In the genomic region with DNA sequence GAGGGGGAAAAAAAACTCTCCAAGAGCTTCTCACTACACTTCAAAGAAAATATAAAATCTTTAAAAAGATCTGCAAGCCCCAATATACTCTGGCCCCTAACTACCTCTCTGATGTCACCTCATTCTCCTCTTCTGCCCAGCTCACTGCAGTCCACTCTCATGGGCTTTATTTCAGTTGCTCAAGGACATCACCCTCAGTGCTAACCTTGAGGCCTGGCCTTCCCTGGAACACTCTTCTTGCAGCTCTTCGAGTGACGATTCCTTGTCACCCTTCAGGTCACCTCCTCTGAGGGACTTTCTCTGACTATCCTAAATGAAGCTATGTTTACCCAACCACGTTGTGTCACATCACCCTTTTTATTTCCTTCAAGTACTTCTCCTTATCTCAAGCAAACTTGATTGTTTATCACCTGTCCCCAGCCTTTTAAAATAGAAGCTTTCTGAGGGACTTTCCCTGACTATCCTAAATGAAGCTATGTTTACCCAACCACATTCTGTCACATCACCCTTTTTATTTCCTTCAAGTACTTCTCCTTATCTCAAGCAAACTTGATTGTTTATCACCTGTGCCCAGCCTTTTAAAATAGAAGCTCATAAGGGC, we compare ENCODE assay signal across 9 cellular contexts. TPM values are rescaled to one million over a fixed set of nuclear protein-coding genes. Genes with fewer than 3 reads are reported as not detected.
DNase-seq lines count a peak whose midpoint lies in the region; ATAC-seq and TF ChIP-seq lines count a peak whose summit lies in the region.
"Had no signal": no experiment of that assay in that cellular context is flagged by ENCODE, and none has a peak within 500 bp of the region (broad histone marks: within the 10 kb centered on the region; RNA-seq: fewer than 3 reads in every experiment).

No MANE protein-coding gene starts in this region.

- no peak for DNase-seq in activated naive CD8-positive, alpha-beta T cell treated with anti-CD3 and anti-CD28 coated beads for 36 hours
- no peak for DNase-seq in Ammon's horn (ENCODE audit: low spot score)
- no peak for DNase-seq in GM10248 (ENCODE audit: extremely low spot score)
- no peak for DNase-seq in AG08396 (ENCODE audit: low spot score)
- DNase-seq: DMS 273 treated with DMSO at 0.1 percent for 48 hours had no signal

- peak overlapping the region; percentile 27 for H3K27ac Mint-ChIP-seq in activated naive CD8-positive, alpha-beta T cell treated with anti-CD3 and anti-CD28 coated beads for 36 hours

- H3K27me3 Mint-ChIP-seq in activated naive CD8-positive, alpha-beta T cell treated with anti-CD3 and anti-CD28 coated beads for 36 hours: no peaks in the 10 kb centered on the region

- CTCF ChIA-PET in GM10248 (lab: Yijun Ruan, JAX): interaction anchor here (0.6 to 4.4 kb wide), 31 partner anchors 8 to 1278 kb away, joined by 3 to 73 read pairs (median 4); a partner anchor contains a TSS

- POLR2A ChIA-PET in GM10248 (lab: Yijun Ruan, JAX): interaction anchor here (1.3 kb wide), 1 partner anchor 11 kb away, joined by 5 read pairs; no protein-coding TSS in a partner anchor

- H3K36me3 Mint-ChIP-seq in activated naive CD8-positive, alpha-beta T cell treated with anti-CD3 and anti-CD28 coated beads for 36 hours: peaks cover 16% of the 10 kb centered on the region

- H3K9me3 Mint-ChIP-seq in activated naive CD8-positive, alpha-beta T cell treated with anti-CD3 and anti-CD28 coated beads for 36 hours: no peaks in the 10 kb centered on the region

- no peak for TF ChIP-seq CTCF in GM10248 (IDR thresholded peaks at IDR 0.05; ENCODE audit: control extremely low read depth, extremely low read depth, low read depth, missing control alignments)

- ATAC-seq in GM18508 (IDR thresholded peaks at IDR 0.05; ENCODE audit: insufficient read depth, unreplicated experiment) (peak; percentile 36), GM21367 (IDR thresholded peaks at IDR 0.05; ENCODE audit: unreplicated experiment) (peak; percentile 32), HG03095 (IDR thresholded peaks at IDR 0.05; ENCODE audit: unreplicated experiment) (peak; percentile 45), HG03571 (IDR thresholded peaks at IDR 0.05; ENCODE audit: unreplicated experiment) (no peak)

- H3K4me1 Mint-ChIP-seq in activated naive CD8-positive, alpha-beta T cell treated with anti-CD3 and anti-CD28 coated beads for 36 hours: peaks cover 20% of the 10 kb centered on the region

- H3K4me3 Mint-ChIP-seq in activated naive CD8-positive, alpha-beta T cell treated with anti-CD3 and anti-CD28 coated beads for 36 hours: no peak overlapping the region

RNA-seq across cellular contexts. Expression of a gene that starts 10.4 kb away (rescaled TPM):
- total RNA-seq in activated naive CD8-positive, alpha-beta T cell treated with anti-CD3 and anti-CD28 coated beads for 36 hours: 10 to 100 TPM; 21.5 to 22.5 TPM
